In genomic region chr10:107653832-107654287, GRCh38 we compare ENCODE assay signal across 9 cellular contexts.
DNase-seq lines count a peak whose midpoint lies in the region; ATAC-seq and TF ChIP-seq lines count a peak whose summit lies in the region.
"Had no signal": no experiment of that assay in that cellular context is flagged by ENCODE, and none has a peak within 500 bp of the region (broad histone marks: within the 10 kb centered on the region; RNA-seq: fewer than 3 reads in every experiment).

No MANE protein-coding gene starts in this region.

- DNase-seq in DMS53 (lab: John Stamatoyannopoulos, UW) (peak; percentile 43), DMS53 treated with DMSO at 0.1 percent for 48 hours (lab: John Stamatoyannopoulos, UW; ENCODE audit: unreplicated experiment) (no peak), RPMI7951 (ENCODE audit: low read depth) (peak; percentile 63), left cardiac atrium (no peak), stomach (no peak), NCI-H2196 treated with DMSO at 0.1 percent for 48 hours (lab: John Stamatoyannopoulos, UW; ENCODE audit: unreplicated experiment) (no peak)
- DNase-seq in activated CD4-positive, alpha-beta T cell treated with anti-CD3 and anti-CD28 coated beads, Interleukin-2, amount 50 U/mL, for 1 hour = no peak

- H3K27ac ChIP-seq in stomach = peak overlapping the region in 4 of 5 donors; percentile 14 to 72 (median 40)
- H3K27ac ChIP-seq: 22Rv1 had no signal

- TF ChIP-seq CTCF in stomach (IDR thresholded peaks at IDR 0.05) = no peak

- peaks cover 0 to 11% (median 0%) of the 10 kb centered on the region in 4 donors for H3K4me1 ChIP-seq in stomach

- no peaks in the 10 kb centered on the region for H3K27me3 ChIP-seq in stomach

- no peak for TF ChIP-seq POLR2A in stomach (IDR thresholded peaks at IDR 0.05)

- H3K4me3 ChIP-seq in stomach = peak overlapping the region; percentile 24 to 43 (median 36)

- ATAC-seq in HG03060 (IDR thresholded peaks at IDR 0.05; ENCODE audit: low read depth, unreplicated experiment) (peak; percentile 70), left cardiac atrium (peak; percentile 79 to 80)

- intact Hi-C loops in left cardiac atrium (cut with DNase I) = no loop called here
- intact Hi-C loops in stomach (cut with DNase I; ENCODE audit: low total_unique reads) = no loop called here

- no peaks in the 10 kb centered on the region for H3K9me3 ChIP-seq in stomach

- TF ChIP-seq EP300 in stomach (IDR thresholded peaks at IDR 0.05) = no peak

- H3K36me3 ChIP-seq in stomach = no peaks in the 10 kb centered on the region

- WGBS in stomach, 5 donors = 5 to 12% (median 6%) methylated on average over 5 of the region's 5 CpGs

Comparison
In these comparisons a context has a peak if more than half of its experiments do, and no peak if none do; other contexts are left out.
1. DNase-seq: peak in DMS53 (single experiment) and RPMI7951 (single experiment); none in DMS53 treated with DMSO at 0.1 percent for 48 hours (single experiment), left cardiac atrium (single experiment), stomach (single experiment), NCI-H2196 treated with DMSO at 0.1 percent for 48 hours (single experiment) and activated CD4-positive, alpha-beta T cell treated with anti-CD3 and anti-CD28 coated beads, Interleukin-2, amount 50 U/mL, for 1 hour (single experiment).